7 cellular contexts compared by ENCODE assay signal in genomic region chr1:201154389-201155165, GRCh38. TPM values are rescaled to one million over a fixed set of nuclear protein-coding genes. Genes with fewer than 3 reads are reported as not detected.
DNase-seq lines count a peak whose midpoint lies in the region; ATAC-seq and TF ChIP-seq lines count a peak whose summit lies in the region.

Gene TMEM9 (minus strand): TSS chr1:201154474. CDS start chr1:201153923, 551 bp downstream.

- no peaks in the 10 kb centered on the region for H3K9me3 ChIP-seq in sigmoid colon

- H3K4me1 ChIP-seq in sigmoid colon, result peaks cover 0 to 20% (median 13%) of the 10 kb centered on the region in 4 donors

- peak within 1 kb of the TSS; percentile 78 to 86 (median 80) for H3K27ac ChIP-seq in sigmoid colon

- H3K27me3 Mint-ChIP-seq in brain, result peaks cover 11% of the 10 kb centered on the region

- peak within 1 kb of the TSS; percentile 65 to 91 (median 90) for H3K4me3 ChIP-seq in sigmoid colon

- H3K9me3 Mint-ChIP-seq in brain, result no peaks in the 10 kb centered on the region

- TF ChIP-seq CTCF in brain (conservative IDR thresholded peaks at IDR 0.05) (no peak), sigmoid colon (IDR thresholded peaks at IDR 0.05) (no peak)

- peak; percentile 85 for ATAC-seq in GM18858 (IDR thresholded peaks at IDR 0.05; ENCODE audit: unreplicated experiment)
- ATAC-seq in HG03103 (IDR thresholded peaks at IDR 0.05; ENCODE audit: low read depth, unreplicated experiment), result peak; percentile 97

- TF ChIP-seq POLR2A in sigmoid colon (IDR thresholded peaks at IDR 0.05), result no peak

- peak within 1 kb of the TSS; percentile 91 to 97 (median 93) for H3K4me3 Mint-ChIP-seq in brain

- peaks cover 0 to 23% (median 5%) of the 10 kb centered on the region in 4 donors for H3K36me3 ChIP-seq in sigmoid colon

- peaks cover 51% of the 10 kb centered on the region for H3K4me1 Mint-ChIP-seq in brain

- H3K27ac Mint-ChIP-seq in brain, result peak within 1 kb of the TSS; percentile 92 to 99 (median 94)

- H3K27me3 ChIP-seq in sigmoid colon, result no peaks in the 10 kb centered on the region

- intact Hi-C loops in sigmoid colon (cut with DNase I), result loop anchor here (1.0 kb wide), 1 partner anchor 16 kb away; no protein-coding TSS in a partner anchor

- TF ChIP-seq EP300 in sigmoid colon (IDR thresholded peaks at IDR 0.05), result no peak

- 8 to 12% methylated on average over 31 of the region's 31 CpGs for WGBS in sigmoid colon, 2 donors

- peak; percentile 92 for DNase-seq in NCI-H2171 (lab: John Stamatoyannopoulos, UW)
- peak; percentile 95 for DNase-seq in UCSD-AML1 (lab: John Stamatoyannopoulos, UW; ENCODE audit: unreplicated experiment)
- DNase-seq in iPS DF 4.7 (ENCODE audit: extremely low read depth, low spot score), result peak; percentile 89
- DNase-seq in sigmoid colon, result peak; percentile 99

- H3K36me3 Mint-ChIP-seq in brain, result peaks cover 26% of the 10 kb centered on the region

RNA-seq across cellular contexts. Expression of gene TMEM9, which starts in this region (rescaled TPM):
- polyA plus RNA-seq in brain (ENCODE audit: insufficient read depth, low read depth, low replicate concordance), result 165 TPM
- 10 to 100 TPM; 56.2 to 78.3 (median 65.5) TPM for total RNA-seq in sigmoid colon
- 10 to 100 TPM; 12.9 to 47.8 (median 14.4) TPM for polyA plus RNA-seq in sigmoid colon

Comparison
In these comparisons a context has a peak if more than half of its experiments do, and no peak if none do; other contexts are left out.
1. Peak in every context shown above with its lines: DNase-seq, ATAC-seq, H3K4me3 ChIP-seq and H3K27ac ChIP-seq.